Comparison of ENCODE assay signal across 8 cellular contexts in genomic region chr14:54881235-54881760, GRCh38. TPM values are rescaled to one million over a fixed set of nuclear protein-coding genes. Genes with fewer than 3 reads are reported as not detected.
A peak's percentile ranks its signal among the peaks of the same experiment; 100 is the strongest.
DNase-seq lines count a peak whose midpoint lies in the region; ATAC-seq, FAIRE-seq and TF ChIP-seq lines count a peak whose summit lies in the region.

No MANE protein-coding gene starts in this region.

- 85% methylated on average over 6 of the region's 6 CpGs for WGBS in HepG2 (ENCODE audit: low lambda C conversion rate)

- CTCF ChIA-PET in HepG2 (lab: Yijun Ruan, JAX; ENCODE audit: low intra/inter-chr PET ratio, low total read pairs) = no interaction called here

- H3K36me3 ChIP-seq in HepG2 (replicated peaks in 1 of 2; ENCODE audit: control insufficient read depth in 1 of 2, insufficient read depth in 2 of 2, low read length in 2 of 2) = peaks cover 0 to 6% of the 10 kb centered on the region in 2 experiments; a peak in 2 of 5 replicates
- H3K36me3 ChIP-seq in upper lobe of right lung = no peaks in the 10 kb centered on the region

- H3K27ac ChIP-seq in HepG2 (ENCODE audit: extremely low read length, insufficient read depth, low read length) (peak overlapping the region; percentile 30), upper lobe of right lung (peak overlapping the region; percentile 71)

- H3K9me3 ChIP-seq in HepG2 (ENCODE audit: low read length) (no peaks in the 10 kb centered on the region), upper lobe of right lung (no peaks in the 10 kb centered on the region)

- H3K4me1 ChIP-seq in HepG2 (ENCODE audit: insufficient read depth, low read length) = peaks cover 35% of the 10 kb centered on the region
- H3K4me1 ChIP-seq in upper lobe of right lung = peaks cover 4% of the 10 kb centered on the region

- no peak for TF ChIP-seq POLR2A in HepG2 (IDR thresholded peaks at IDR 0.05; ENCODE audit: insufficient read depth in 1 of 2, low read depth in 2 of 2, low read length in 2 of 2)

- peak overlapping the region; percentile 44 for H3K4me2 ChIP-seq in HepG2 (ENCODE audit: low read depth, low read length)

- 0 out of 2 replicates have a peak overlapping the region, but pooled peaks have one; percentile 2 for H3K9ac ChIP-seq in HepG2 (ENCODE audit: insufficient read depth, low read depth, low read length)

- peak; percentile 60 for ATAC-seq in GM21381 (IDR thresholded peaks at IDR 0.05; ENCODE audit: unreplicated experiment)
- ATAC-seq in HepG2 = peak; percentile 40; the same call in 2 of the 3 replicates
- peak; percentile 72 for ATAC-seq in upper lobe of right lung
- ATAC-seq in HG03025 (IDR thresholded peaks at IDR 0.05; ENCODE audit: low FRiP score, unreplicated experiment) = no peak

- H4K20me1 ChIP-seq in HepG2 (ENCODE audit: insufficient read depth, low read length) = no peaks in the 10 kb centered on the region

- in situ Hi-C loops in astrocyte of the spinal cord (cut with HindIII; ENCODE audit: low sequenced_read_pairs) (no loop called here), HepG2 (cut with HindIII; ENCODE audit: extremely low pct_ligation_motif_present, low pct_unique_long_range_greater_than_20kb) (no loop called here)

- H3K79me2 ChIP-seq in HepG2 (ENCODE audit: insufficient read depth, low read length) = peaks cover 26% of the 10 kb centered on the region

- POLR2A ChIA-PET in HepG2 (lab: Yijun Ruan, JAX) = no interaction called here

- H2AFZ ChIP-seq in HepG2 (ENCODE audit: low read length) = no peak overlapping the region

- no peak for FAIRE-seq in HepG2 (lab: Jason Lieb, UNC)

- intact Hi-C loops in HepG2 (cut with micrococcal nuclease; ENCODE audit: unreplicated experiment) = no loop called here
- intact Hi-C loops in upper lobe of right lung (cut with DNase I) = no loop called here

- peak; percentile 73 for DNase-seq in EH (ENCODE audit: low read depth)
- peak; percentile 47 for DNase-seq in LHCN-M2 (ENCODE audit: low read depth)
- DNase-seq in astrocyte of the spinal cord (ENCODE audit: low read depth, low spot score) = peak; percentile 59
- DNase-seq in HepG2 (ENCODE audit: low spot score) = no peak
- DNase-seq in upper lobe of right lung = no peak
- no peak for DNase-seq in NCI-H526 (lab: John Stamatoyannopoulos, UW)

- H3K4me3 ChIP-seq in astrocyte of the spinal cord (ENCODE audit: low read depth, low read length) (peak overlapping the region; percentile 35), HepG2 (replicated peaks in 1 of 3; ENCODE audit: insufficient read depth in 1 of 3, low read depth in 2 of 3, low read length in 3 of 3) (no peak overlapping the region), upper lobe of right lung (peak overlapping the region; percentile 49)

- TF ChIP-seq EP300 in HepG2 (IDR thresholded peaks at IDR 0.05; ENCODE audit: low read depth in 2 of 2, low read length in 2 of 2) (no peak), HepG2 (CRISPR knock-in tag; IDR thresholded peaks at IDR 0.05; ENCODE audit: borderline replicate concordance) (no peak)

- BruUV-seq in HepG2 (replicated peaks; lab: Mats Ljungman, UMichigan) = no TSS peak

- no peaks in the 10 kb centered on the region for H3K27me3 ChIP-seq in HepG2 (ENCODE audit: control insufficient read depth in 1 of 2, insufficient read depth in 2 of 2, low read length in 2 of 2)
- H3K27me3 ChIP-seq in upper lobe of right lung = no peaks in the 10 kb centered on the region

- TF ChIP-seq CTCF in astrocyte of the spinal cord (IDR thresholded peaks at IDR 0.05; ENCODE audit: low read depth, low read length) = no peak
- TF ChIP-seq CTCF in HepG2 (CRISPR knock-in tag; IDR thresholded peaks at IDR 0.05) = no peak
- no peak for TF ChIP-seq CTCF in upper lobe of right lung (IDR thresholded peaks at IDR 0.05)

- TF ChIP-seq RAD21 in HepG2 (CRISPR knock-in tag; IDR thresholded peaks at IDR 0.05) = no peak

TF ChIP-seq in HepG2, 621 proteins besides CTCF, POLR2A, EP300 and RAD21 (continues in another document):
- no peak for TF ChIP-seq ARHGAP35 (CRISPR knock-in tag; IDR thresholded peaks at IDR 0.05; ENCODE audit: borderline replicate concordance)
- TF ChIP-seq SMAD1 (CRISPR knock-in tag; IDR thresholded peaks at IDR 0.05; ENCODE audit: borderline replicate concordance, low read depth) = no peak
- TF ChIP-seq SRSF1 (optimal IDR thresholded peaks at IDR 0.05; ENCODE audit: low read depth, low read length) = no peak
- TF ChIP-seq ZNF639 (CRISPR knock-in tag; conservative IDR thresholded peaks at IDR 0.05) = no peak
- no peak for TF ChIP-seq ZNF790 (CRISPR knock-in tag; IDR thresholded peaks at IDR 0.05; ENCODE audit: borderline replicate concordance)
- TF ChIP-seq ZNF597 (CRISPR knock-in tag; IDR thresholded peaks at IDR 0.05) = no peak
- no peak for TF ChIP-seq ATF7 (IDR thresholded peaks at IDR 0.05)
- TF ChIP-seq ATF7 (CRISPR knock-in tag; IDR thresholded peaks at IDR 0.05) = no peak
- TF ChIP-seq TRAFD1 (CRISPR knock-in tag; IDR thresholded peaks at IDR 0.05; ENCODE audit: borderline replicate concordance) = no peak
- no peak for TF ChIP-seq GMEB1 (CRISPR knock-in tag; IDR thresholded peaks at IDR 0.05; ENCODE audit: borderline replicate concordance)

RNA-seq across cellular contexts. Expression of gene GCH1, which starts 21.3 kb away (rescaled TPM):
- total RNA-seq in LHCN-M2 (2014; rRNA removed) (0.51 and 0.80 TPM in 2 replicates), HepG2 (2016; rRNA removed; fragmentation: Illumina TruSeq; extraction: Trizol) (25.2 and 33.2 TPM in 2 replicates), upper lobe of right lung (14.3 TPM)
- 0.22 TPM for polyA plus RNA-seq in LHCN-M2 (2012)
- 3.4 and 3.8 TPM in 2 replicates for total RNA-seq in HepG2 (2016; cell fraction: cytosol; rRNA removed; fragmentation: Illumina TruSeq; extraction: Trizol; ENCODE audit: low read depth)
- total RNA-seq in HepG2 (2016; cell fraction: insoluble cytoplasmic fraction; rRNA removed; fragmentation: Illumina TruSeq; extraction: Trizol) = 25.3 and 36.5 TPM in 2 replicates
- total RNA-seq in HepG2 (2016; cell fraction: membrane; rRNA removed; fragmentation: Illumina TruSeq; extraction: Trizol) = 13.8 and 15.9 TPM in 2 replicates
- total RNA-seq in HepG2 (2016; cell fraction: nucleus; rRNA removed; fragmentation: Illumina TruSeq; extraction: Trizol) = 18.2 and 22.1 TPM in 2 replicates
- polyA plus RNA-seq in HepG2 (2011; rRNA removed) = 13.7 and 15.0 TPM in 2 replicates
- 9.2 and 12.4 TPM in 2 replicates for polyA plus RNA-seq in HepG2 (2011; cell fraction: cytosol; rRNA removed)
- 11.5 and 13.2 TPM in 2 replicates for polyA plus RNA-seq in HepG2 (2011; cell fraction: nucleus; rRNA removed)
- 13.8 and 16.8 TPM in 2 replicates for polyA plus RNA-seq in HepG2 (2012)
- 2.1 and 2.3 TPM in 2 replicates for polyA plus RNA-seq in HepG2 (2016; cell fraction: cytosol; fragmentation: Illumina TruSeq; extraction: Trizol; ENCODE audit: low read depth)
- polyA plus RNA-seq in HepG2 (2016; cell fraction: insoluble cytoplasmic fraction; fragmentation: Illumina TruSeq; extraction: Trizol; ENCODE audit: low read depth) = 35.3 and 42.9 TPM in 2 replicates
- 10.6 and 11.2 TPM in 2 replicates for polyA plus RNA-seq in HepG2 (2016; cell fraction: membrane; fragmentation: Illumina TruSeq; extraction: Trizol; ENCODE audit: low read depth)
- polyA plus RNA-seq in HepG2 (2016; cell fraction: nucleus; fragmentation: Illumina TruSeq; extraction: Trizol; ENCODE audit: insufficient read depth, low read depth) = 34.6 and 35.3 TPM in 2 replicates
- polyA minus RNA-seq in HepG2 (2011; rRNA and poly(A)+ RNA removed; ENCODE audit: low replicate concordance) = 7.7 and 10.6 TPM in 2 replicates
- polyA minus RNA-seq in HepG2 (2011; cell fraction: cytosol; rRNA and poly(A)+ RNA removed) = 8.9 and 9.9 TPM in 2 replicates
- polyA minus RNA-seq in HepG2 (2011; cell fraction: nucleus; rRNA and poly(A)+ RNA removed) = 11.3 and 23.6 TPM in 2 replicates

Comparison
In these comparisons a context has a peak if more than half of its experiments do, and no peak if none do; other contexts are left out.
1. DNase-seq: peak in EH (single experiment), LHCN-M2 (single experiment) and astrocyte of the spinal cord (single experiment); none in HepG2 (single experiment), upper lobe of right lung (single experiment) and NCI-H526 (0 of 2).
2. H3K4me3 ChIP-seq: peak in astrocyte of the spinal cord (single experiment) and upper lobe of right lung (single experiment); none in HepG2 (0 of 3).